37 cellular contexts compared by ENCODE assay signal in the genomic region with DNA sequence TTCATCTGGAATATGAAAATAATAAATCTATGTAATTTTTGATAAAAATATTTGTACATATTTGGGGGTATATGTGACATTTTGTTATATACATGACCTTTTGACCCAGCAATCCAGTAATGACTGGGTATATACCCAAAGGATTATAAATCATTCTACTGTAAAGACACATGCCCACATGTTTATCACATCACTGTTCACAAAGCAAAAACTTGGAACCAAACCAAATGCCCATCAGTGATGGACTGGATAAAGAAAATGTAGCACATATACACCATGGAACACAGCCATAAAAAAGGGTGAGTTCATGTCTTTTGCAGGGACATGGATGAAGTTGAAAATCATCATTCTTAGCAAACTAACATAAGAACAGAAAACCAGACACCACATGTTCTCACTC.
"Had no signal": no experiment of that assay in that cellular context is flagged by ENCODE, and none has a peak within 500 bp of the region (broad histone marks: within the 10 kb centered on the region; RNA-seq: fewer than 3 reads in every experiment).

No MANE protein-coding gene starts in this region.

- H3K36me3 ChIP-seq: adrenal gland, ascending aorta, brain microvascular endothelial cell, breast epithelium, cardiac muscle cell had no signal

- H3K27me3 ChIP-seq: adrenal gland, ascending aorta, body of pancreas, brain microvascular endothelial cell, breast epithelium, cardiac muscle cell had no signal

- H3K27ac Mint-ChIP-seq: activated naive CD4-positive, alpha-beta T cell treated with anti-CD3 and anti-CD28 coated beads for 36 hours; activated naive CD4-positive, alpha-beta T cell treated with anti-CD3 and anti-CD28 coated beads, Interleukin-2, amount 10 ng/mL, durations not matched to agents 7 days and 5 days; activated naive CD4-positive, alpha-beta T cell treated with anti-CD3 and anti-CD28 coated beads, Interleukin-2, amount 50 U/mL, for 24 hours; activated naive CD4-positive, alpha-beta T cell treated with anti-CD3 and anti-CD28 coated beads, Interleukin-2, amount 50 U/mL, for 72 hours; activated naive CD8-positive, alpha-beta T cell; activated naive CD8-positive, alpha-beta T cell treated with anti-CD3 and anti-CD28 coated beads for 36 hours; activated naive CD8-positive, alpha-beta T cell treated with anti-CD3 and anti-CD28 coated beads, Interleukin-2, amount 10 ng/mL, durations not matched to agents 7 days and 5 days; activated naive CD8-positive, alpha-beta T cell treated with anti-CD3 and anti-CD28 coated beads, Interleukin-2, amount 50 U/mL, for 24 hours; activated T-cell treated with anti-CD3 and anti-CD28 coated beads, Interleukin-2, amount 50 U/mL, for 24 hours; activated T-cell treated with anti-CD3 and anti-CD28 coated beads, Interleukin-2, amount 50 U/mL, for 72 hours; activated T-helper 1 cell treated with anti-CD3 and anti-CD28 coated beads, Interleukin-12 subunit alpha, Interleukin-12 subunit beta, Interleukin-2, Interleukin-4 antibody, amounts not matched to agents 30 ng/mL and 10 ng/mL and 1 ng/mL, durations not matched to agents 14 hours and 24 hours and 36 hours; activated T-helper 17 cell treated with anti-CD3 and anti-CD28 coated beads, Interleukin-2, amount 50 U/mL, for 72 hours; activated T-helper 2 cell treated with anti-CD3 and anti-CD28 coated beads, Interferon-gamma antibody, Interleukin-2, Interleukin-4, amounts not matched to agents 10 μg/mL and 5 μg/mL and 100 μg/mL, durations not matched to agents 14 hours and 24 hours and 36 hours; brain had no signal

- H3K9me3 Mint-ChIP-seq: activated naive CD8-positive, alpha-beta T cell treated with anti-CD3 and anti-CD28 coated beads for 36 hours had no signal

- ATAC-seq: activated naive CD4-positive, alpha-beta T cell treated with anti-CD3 and anti-CD28 coated beads, Interleukin-2, amount 50 U/mL, for 72 hours; activated naive CD8-positive, alpha-beta T cell treated with anti-CD3 and anti-CD28 coated beads, Interleukin-2, amount 50 U/mL, for 24 hours; activated T-cell treated with anti-CD3 and anti-CD28 coated beads, Interleukin-2, amount 50 U/mL, for 4 hours; activated T-cell treated with anti-CD3 and anti-CD28 coated beads, Interleukin-2, amount 50 U/mL, for 72 hours; activated T-helper 17 cell treated with anti-CD3 and anti-CD28 coated beads, Interleukin-2, amount 50 U/mL, for 72 hours; body of pancreas had no signal

- H3K4me3 Mint-ChIP-seq: activated naive CD4-positive, alpha-beta T cell treated with anti-CD3 and anti-CD28 coated beads for 36 hours; activated naive CD4-positive, alpha-beta T cell treated with anti-CD3 and anti-CD28 coated beads, Interleukin-2, amount 10 ng/mL, durations not matched to agents 7 days and 5 days; activated naive CD4-positive, alpha-beta T cell treated with anti-CD3 and anti-CD28 coated beads, Interleukin-2, amount 50 U/mL, for 24 hours; activated naive CD8-positive, alpha-beta T cell; activated naive CD8-positive, alpha-beta T cell treated with anti-CD3 and anti-CD28 coated beads for 36 hours; activated naive CD8-positive, alpha-beta T cell treated with anti-CD3 and anti-CD28 coated beads, Interleukin-2, amount 10 ng/mL, durations not matched to agents 7 days and 5 days; activated naive CD8-positive, alpha-beta T cell treated with anti-CD3 and anti-CD28 coated beads, Interleukin-2, amount 50 U/mL, for 24 hours; activated T-cell treated with anti-CD3 and anti-CD28 coated beads, Interleukin-2, amount 50 U/mL, for 24 hours; activated T-cell treated with anti-CD3 and anti-CD28 coated beads, Interleukin-2, amount 50 U/mL, for 4 hours; activated T-cell treated with anti-CD3 and anti-CD28 coated beads, Interleukin-2, amount 50 U/mL, for 72 hours; activated T-helper 1 cell treated with anti-CD3 and anti-CD28 coated beads, Interleukin-12 subunit alpha, Interleukin-12 subunit beta, Interleukin-2, Interleukin-4 antibody, amounts not matched to agents 30 ng/mL and 10 ng/mL and 1 ng/mL, durations not matched to agents 14 hours and 24 hours and 36 hours; activated T-helper 17 cell treated with anti-CD3 and anti-CD28 coated beads, Interleukin-2, amount 50 U/mL, for 72 hours; brain; central memory CD8-positive, alpha-beta T cell had no signal

- DNase-seq: activated effector memory CD4-positive, alpha-beta T cell treated with anti-CD3 and anti-CD28 coated beads, Interleukin-2, amount 50 U/mL, for 16 hours; activated effector memory CD4-positive, alpha-beta T cell treated with Interleukin-2 at 50 U/mL for 16 hours; activated gamma-delta T cell; activated gamma-delta T cell treated with Interleukin-2 at 50 U/mL for 16 hours; activated naive CD4-positive, alpha-beta T cell; activated naive CD4-positive, alpha-beta T cell treated with anti-CD3 and anti-CD28 coated beads for 36 hours; activated naive CD4-positive, alpha-beta T cell treated with anti-CD3 and anti-CD28 coated beads, Interleukin-2, amount 10 ng/mL, durations not matched to agents 7 days and 5 days; activated naive CD4-positive, alpha-beta T cell treated with anti-CD3 and anti-CD28 coated beads, Interleukin-2, amount 50 U/mL, for 16 hours; activated naive CD4-positive, alpha-beta T cell treated with Interleukin-2 at 50 U/mL for 16 hours; activated naive CD8-positive, alpha-beta T cell treated with anti-CD3 and anti-CD28 coated beads for 36 hours; activated naive CD8-positive, alpha-beta T cell treated with anti-CD3 and anti-CD28 coated beads, Interleukin-2, amount 10 ng/mL, durations not matched to agents 7 days and 5 days; activated naive CD8-positive, alpha-beta T cell treated with anti-CD3 and anti-CD28 coated beads, Interleukin-2, amount 50 U/mL, for 24 hours; activated T-cell treated with anti-CD3 and anti-CD28 coated beads, Interleukin-2, amount 50 U/mL, for 24 hours; activated T-cell treated with anti-CD3 and anti-CD28 coated beads, Interleukin-2, amount 50 U/mL, for 4 hours; activated T-cell treated with anti-CD3 and anti-CD28 coated beads, Interleukin-2, amount 50 U/mL, for 48 hours; activated T-cell treated with anti-CD3 and anti-CD28 coated beads, Interleukin-2, amount 50 U/mL, for 72 hours; adrenal gland; amniotic stem cell; amygdala; anterior cingulate cortex; aorta; body of pancreas; brain microvascular endothelial cell; caudate nucleus; central memory CD4-positive, alpha-beta T cell; cerebellar nuclear complex had no signal

- H3K9me3 ChIP-seq: adrenal gland, ascending aorta, body of pancreas, breast epithelium had no signal

- H3K27ac ChIP-seq: adrenal gland, ascending aorta, body of pancreas, brain microvascular endothelial cell, breast epithelium, cardiac muscle cell had no signal

- H3K27me3 Mint-ChIP-seq: activated naive CD4-positive, alpha-beta T cell treated with anti-CD3 and anti-CD28 coated beads, Interleukin-2, amount 10 ng/mL, durations not matched to agents 7 days and 5 days; activated naive CD4-positive, alpha-beta T cell treated with anti-CD3 and anti-CD28 coated beads, Interleukin-2, amount 50 U/mL, for 24 hours; activated naive CD8-positive, alpha-beta T cell; activated naive CD8-positive, alpha-beta T cell treated with anti-CD3 and anti-CD28 coated beads for 36 hours; activated naive CD8-positive, alpha-beta T cell treated with anti-CD3 and anti-CD28 coated beads, Interleukin-2, amount 10 ng/mL, durations not matched to agents 7 days and 5 days; activated naive CD8-positive, alpha-beta T cell treated with anti-CD3 and anti-CD28 coated beads, Interleukin-2, amount 50 U/mL, for 24 hours; activated T-cell treated with anti-CD3 and anti-CD28 coated beads, Interleukin-2, amount 50 U/mL, for 24 hours; activated T-helper 17 cell treated with anti-CD3 and anti-CD28 coated beads, Interleukin-2, amount 50 U/mL, for 72 hours; brain; central memory CD8-positive, alpha-beta T cell had no signal

- H3K4me1 Mint-ChIP-seq: activated naive CD4-positive, alpha-beta T cell treated with anti-CD3 and anti-CD28 coated beads, Interleukin-2, amount 10 ng/mL, durations not matched to agents 7 days and 5 days; activated naive CD4-positive, alpha-beta T cell treated with anti-CD3 and anti-CD28 coated beads, Interleukin-2, amount 50 U/mL, for 24 hours; activated naive CD8-positive, alpha-beta T cell treated with anti-CD3 and anti-CD28 coated beads for 36 hours; activated naive CD8-positive, alpha-beta T cell treated with anti-CD3 and anti-CD28 coated beads, Interleukin-2, amount 10 ng/mL, durations not matched to agents 7 days and 5 days; activated naive CD8-positive, alpha-beta T cell treated with anti-CD3 and anti-CD28 coated beads, Interleukin-2, amount 50 U/mL, for 24 hours; activated T-helper 17 cell treated with anti-CD3 and anti-CD28 coated beads, Interleukin-2, amount 50 U/mL, for 72 hours; brain; central memory CD8-positive, alpha-beta T cell had no signal

- H3K4me1 ChIP-seq: adrenal gland, ascending aorta, body of pancreas, breast epithelium had no signal

- H3K4me3 ChIP-seq: adrenal gland, ascending aorta, body of pancreas, breast epithelium, cardiac muscle cell had no signal

- H3K36me3 Mint-ChIP-seq: activated naive CD4-positive, alpha-beta T cell treated with anti-CD3 and anti-CD28 coated beads, Interleukin-2, amount 10 ng/mL, durations not matched to agents 7 days and 5 days; activated naive CD4-positive, alpha-beta T cell treated with anti-CD3 and anti-CD28 coated beads, Interleukin-2, amount 50 U/mL, for 24 hours; activated naive CD4-positive, alpha-beta T cell treated with anti-CD3 and anti-CD28 coated beads, Interleukin-2, amount 50 U/mL, for 72 hours; activated naive CD8-positive, alpha-beta T cell; activated naive CD8-positive, alpha-beta T cell treated with anti-CD3 and anti-CD28 coated beads for 36 hours; activated naive CD8-positive, alpha-beta T cell treated with anti-CD3 and anti-CD28 coated beads, Interleukin-2, amount 10 ng/mL, durations not matched to agents 7 days and 5 days; brain had no signal
